Comparison of ENCODE assay signal across 11 cellular contexts in the genomic region with DNA sequence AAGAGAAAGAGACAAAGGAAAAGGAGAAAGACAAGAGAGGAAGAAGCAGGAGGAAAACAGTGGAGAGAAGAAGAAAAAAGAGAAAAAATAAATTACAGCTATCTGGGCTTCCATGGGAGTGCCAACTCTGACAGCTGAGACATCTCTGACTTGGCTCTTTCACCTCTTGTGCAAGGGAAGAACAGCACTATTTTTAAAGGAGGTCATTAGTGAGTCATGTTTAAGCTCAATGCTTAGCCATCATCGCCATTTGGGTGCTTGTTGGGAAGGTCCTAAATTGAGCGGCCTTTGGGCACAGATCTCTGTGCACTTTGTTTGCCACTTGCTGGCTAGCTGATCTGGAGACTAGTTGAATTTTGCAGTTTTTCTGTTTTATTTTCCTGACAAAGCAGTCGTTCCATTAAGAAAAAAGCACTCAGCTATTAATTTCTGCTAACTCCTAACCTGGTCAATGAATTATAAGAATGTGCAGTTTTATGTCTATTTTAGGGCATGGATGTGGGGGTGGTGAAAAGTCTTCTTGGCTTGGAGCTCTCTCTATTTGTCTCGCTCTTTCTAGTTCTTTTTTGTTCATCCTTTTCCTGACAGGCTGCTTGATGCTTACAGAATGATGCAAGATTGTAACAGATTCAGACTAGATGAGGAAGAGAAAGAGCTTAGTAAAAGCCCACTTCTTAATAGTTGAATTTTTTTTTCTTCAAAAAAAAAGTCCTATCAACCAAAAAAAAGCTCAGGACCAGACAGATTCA.
A peak's percentile ranks its signal among the peaks of the same experiment; 100 is the strongest.
DNase-seq lines count a peak whose midpoint lies in the region; ATAC-seq and TF ChIP-seq lines count a peak whose summit lies in the region.
"Had no signal": no experiment of that assay in that cellular context is flagged by ENCODE, and none has a peak within 500 bp of the region (broad histone marks: within the 10 kb centered on the region; RNA-seq: fewer than 3 reads in every experiment).

No MANE protein-coding gene starts in this region.

- peak; percentile 95 for ATAC-seq in omental fat pad (ENCODE audit: low FRiP score)
- no peak for ATAC-seq in HG03520 (IDR thresholded peaks at IDR 0.05; ENCODE audit: unreplicated experiment)
- no peak for ATAC-seq in GM21528 (IDR thresholded peaks at IDR 0.05; ENCODE audit: low FRiP score, unreplicated experiment)
- no peak for ATAC-seq in GM18873 (IDR thresholded peaks at IDR 0.05; ENCODE audit: low FRiP score, unreplicated experiment)

- TF ChIP-seq CTCF in fibroblast of pulmonary artery (IDR thresholded peaks at IDR 0.05; ENCODE audit: low read length, missing control alignments) (no peak), omental fat pad (IDR thresholded peaks at IDR 0.05) (no peak)

- no peak overlapping the region for H3K4me3 ChIP-seq in fibroblast of pulmonary artery (replicated peaks; ENCODE audit: low read depth, low read length)

- DNase-seq in AG20443 (ENCODE audit: low spot score) (peak; percentile 32), NOMO-1 treated with dmso at 0.1 percent for 144 hours (lab: John Stamatoyannopoulos, UW; ENCODE audit: unreplicated experiment) (peak; percentile 57), fibroblast of pulmonary artery (ENCODE audit: low read depth) (peak; percentile 76), omental fat pad (ENCODE audit: low spot score) (no peak), GF-D8 (lab: John Stamatoyannopoulos, UW) (no peak)
- DNase-seq: cortex of kidney, NCI-H2171 treated with DMSO at 0.1 percent for 48 hours, SHP77 treated with DMSO at 0.1 percent for 48 hours had no signal

Comparison
In these comparisons a context has a peak if more than half of its experiments do, and no peak if none do; other contexts are left out.
1. DNase-seq: peak in AG20443 (single experiment), NOMO-1 treated with dmso at 0.1 percent for 144 hours (single experiment) and fibroblast of pulmonary artery (single experiment); none in omental fat pad (single experiment) and GF-D8 (single experiment).